Comparison of ENCODE assay signal across 9 cellular contexts in genomic region chr7:151687523-151688235, GRCh38.
DNase-seq lines count a peak whose midpoint lies in the region; TF ChIP-seq lines count a peak whose summit lies in the region.
"Had no signal": no experiment of that assay in that cellular context is flagged by ENCODE, and none has a peak within 500 bp of the region (broad histone marks: within the 10 kb centered on the region; RNA-seq: fewer than 3 reads in every experiment).

No MANE protein-coding gene starts in this region.

- peaks cover 2% of the 10 kb centered on the region; the same call in 1 of the 2 replicates for H3K27me3 Mint-ChIP-seq in H9 (ENCODE audit: low read depth)

- peak overlapping the region in 1 of 2 experiments; percentile 26; a peak in 1 of 5 replicates for H3K4me3 Mint-ChIP-seq in H9
- H3K4me3 Mint-ChIP-seq: immature natural killer cell had no signal

- no peak overlapping the region for H3K56ac ChIP-seq in H9 (ENCODE audit: insufficient read length, low read depth, low read length)

- no peak overlapping the region for H2AK5ac ChIP-seq in H9 (ENCODE audit: insufficient read length, low read length)

- H3K79me1 ChIP-seq in H9 (ENCODE audit: insufficient read depth, low read depth, low read length, poor library complexity, severe bottlenecking), result no peaks in the 10 kb centered on the region

- peak overlapping the region; percentile 27 for H2BK12ac ChIP-seq in H9 (ENCODE audit: insufficient read length, low read depth, low read length)

- H3K4me1 Mint-ChIP-seq in H9, result peaks cover 25 to 31% of the 10 kb centered on the region in 2 experiments
- H3K4me1 Mint-ChIP-seq: immature natural killer cell had no signal

- no peak for TF ChIP-seq CTCF in H9 (conservative IDR thresholded peaks at IDR 0.05)

- H3K4me1 ChIP-seq in H9 (ENCODE audit: insufficient read depth, low read length), result peaks cover 8% of the 10 kb centered on the region; the same call in 1 of the 2 replicates

- H3K4ac ChIP-seq in H9 (ENCODE audit: low read depth, low read length), result no peak overlapping the region

- no peak overlapping the region for H4K91ac ChIP-seq in H9 (ENCODE audit: insufficient read length, low read depth, low read length)

- H3K27ac ChIP-seq in H9 (ENCODE audit: insufficient read length, low read depth, low read length) (no peak overlapping the region), skin epidermis (peak overlapping the region in 14 of 21 experiments; percentile 0 to 78 (median 62))

- peak overlapping the region; percentile 76 for H2BK20ac ChIP-seq in H9 (ENCODE audit: low read depth, low read length, poor library complexity, severe bottlenecking)

- no peaks in the 10 kb centered on the region for H3K9me3 ChIP-seq in H9 (ENCODE audit: control insufficient read depth, low read depth, low read length)

- no peaks in the 10 kb centered on the region for H3K23me2 ChIP-seq in H9 (ENCODE audit: insufficient read length, low read depth, low read length, poor library complexity, severe bottlenecking)

- no peaks in the 10 kb centered on the region for H3K27me3 ChIP-seq in H9 (ENCODE audit: insufficient read depth, low read length)

- no peak overlapping the region for H3T11ph ChIP-seq in H9 (ENCODE audit: low read length)

- no peak overlapping the region for H4K8ac ChIP-seq in H9 (replicated peaks; ENCODE audit: insufficient read length, low read depth, low read length)

- H3K27ac Mint-ChIP-seq in H9, result peak overlapping the region in 2 of 3 experiments; percentile 77 to 97; a peak in 3 of 7 replicates
- H3K27ac Mint-ChIP-seq: immature natural killer cell had no signal

- 0 out of 2 replicates have a peak overlapping the region, but pooled peaks have one; percentile 26 for H3K14ac ChIP-seq in H9 (ENCODE audit: insufficient read depth, low read length)

- no peaks in the 10 kb centered on the region for H3K79me2 ChIP-seq in H9 (ENCODE audit: insufficient read depth, low read length)

- WGBS in H9 (ENCODE audit: extremely low coverage, insufficient read length, low lambda C conversion rate), result no CpG with 5 or more reads among the region's 16 CpGs

- H3K36me3 Mint-ChIP-seq in H9 (ENCODE audit: insufficient read depth in 1 of 3, low read depth in 3 of 3), result no peaks in the 10 kb centered on the region
- H3K36me3 Mint-ChIP-seq: immature natural killer cell had no signal

- H2BK5ac ChIP-seq in H9 (ENCODE audit: insufficient read length, low read length), result no peak overlapping the region

- H4K20me1 ChIP-seq in H9 (ENCODE audit: control insufficient read depth, insufficient read depth, insufficient read length), result no peaks in the 10 kb centered on the region

- no peak overlapping the region for H3K4me2 ChIP-seq in H9 (ENCODE audit: insufficient read depth, insufficient read length, low read length)

- H2BK120ac ChIP-seq in H9 (ENCODE audit: low read depth, low read length, poor library complexity, severe bottlenecking), result peak overlapping the region; percentile 50

- H2BK15ac ChIP-seq in H9 (ENCODE audit: low read depth, low read length), result no peak overlapping the region

- no peak overlapping the region for H2AFZ ChIP-seq in H9 (ENCODE audit: low read length)

- H3K4me3 ChIP-seq in skin epidermis, result no peak overlapping the region

- H3K9me3 Mint-ChIP-seq in H9, result no peaks in the 10 kb centered on the region
- H3K9me3 Mint-ChIP-seq: immature natural killer cell had no signal

- H3K9ac ChIP-seq in H9 (ENCODE audit: extremely low read depth, insufficient read length, low read length), result no peak overlapping the region

- peak overlapping the region; percentile 68 for H3K18ac ChIP-seq in H9 (ENCODE audit: insufficient read length, low read depth, low read length)

- no peak overlapping the region for H3K23ac ChIP-seq in H9 (ENCODE audit: insufficient read length, low read depth, low read length)

- peak; percentile 88 for DNase-seq in H9
- peak; percentile 81 for DNase-seq in amniotic stem cell (lab: John Stamatoyannopoulos, UW)
- peak; percentile 85 for DNase-seq in iPS DF 19.7 (ENCODE audit: low read depth, low spot score)
- no peak for DNase-seq in SK-N-DZ (ENCODE audit: low spot score)
- no peak for DNase-seq in SKM-1 (lab: John Stamatoyannopoulos, UW; ENCODE audit: unreplicated experiment)
- no peak for DNase-seq in stimulated activated CD4-positive, alpha-beta T cell treated with anti-CD3 and anti-CD28 coated beads, Interleukin-2, amount 100 ng/mL, for 48 hours
- DNase-seq in occipital lobe (lab: John Stamatoyannopoulos, UW), result no peak
- DNase-seq: immature natural killer cell had no signal

- peak overlapping the region; percentile 10 for H4K5ac ChIP-seq in H9 (ENCODE audit: insufficient read length, low read depth, low read length)

Comparison
In these comparisons a context has a peak if more than half of its experiments do, and no peak if none do; other contexts are left out.
1. DNase-seq: peak in H9 (single experiment), amniotic stem cell (single experiment) and iPS DF 19.7 (single experiment); none in SK-N-DZ (single experiment), SKM-1 (single experiment), stimulated activated CD4-positive, alpha-beta T cell treated with anti-CD3 and anti-CD28 coated beads, Interleukin-2, amount 100 ng/mL, for 48 hours (0 of 2) and occipital lobe (single experiment).